In the genomic region with DNA sequence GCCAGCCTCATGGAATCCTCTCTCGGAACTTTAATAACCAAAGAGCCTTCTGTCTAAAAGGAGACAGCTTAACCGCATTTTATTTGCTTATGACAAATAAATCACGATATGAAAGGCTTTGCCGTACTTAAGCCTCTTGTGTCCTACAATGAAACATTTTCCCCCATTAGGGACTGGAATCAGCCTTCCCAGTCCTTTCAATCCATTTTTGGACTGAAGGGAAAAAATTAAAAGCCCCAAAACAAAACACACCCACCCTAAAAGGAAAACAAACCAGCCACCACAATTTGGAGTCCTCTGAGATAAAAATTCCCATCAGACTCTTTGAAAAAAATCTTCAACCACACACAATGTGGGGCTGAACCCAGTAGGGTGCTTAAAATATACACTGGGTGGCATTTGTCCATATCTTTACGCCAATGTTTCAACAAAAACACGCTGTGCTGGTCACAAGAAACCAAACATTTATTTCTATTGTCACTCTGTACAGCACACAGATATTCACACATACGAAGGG, we compare ENCODE assay signal across 13 cellular contexts. TPM values are rescaled to one million over a fixed set of nuclear protein-coding genes. Genes with fewer than 3 reads are reported as not detected.
A peak's percentile ranks its signal among the peaks of the same experiment; 100 is the strongest.
DNase-seq lines count a peak whose midpoint lies in the region; TF ChIP-seq lines count a peak whose summit lies in the region.
"Had no signal": no experiment of that assay in that cellular context is flagged by ENCODE, and none has a peak within 500 bp of the region (broad histone marks: within the 10 kb centered on the region; RNA-seq: fewer than 3 reads in every experiment).

No MANE protein-coding gene starts in this region.

- H3K9me3 ChIP-seq in mammary epithelial cell (replicated peaks; ENCODE audit: insufficient read depth, low read length) = no peaks in the 10 kb centered on the region
- no peaks in the 10 kb centered on the region for H3K9me3 ChIP-seq in suprapubic skin

- peaks cover 9% of the 10 kb centered on the region for H3K4me1 ChIP-seq in mammary epithelial cell (ENCODE audit: insufficient read depth, low read length)
- peaks cover 76% of the 10 kb centered on the region for H3K4me1 ChIP-seq in suprapubic skin

- TF ChIP-seq POLR2A in suprapubic skin (IDR thresholded peaks at IDR 0.05) = no peak

- TF ChIP-seq CTCF in mammary epithelial cell (conservative IDR thresholded peaks at IDR 0.05 in 1 of 2, IDR thresholded peaks at IDR 0.05 in 1 of 2; ENCODE audit: extremely low read depth in 1 of 2, insufficient read depth in 1 of 2, low read depth in 1 of 2, low read length in 2 of 2) = no peak
- no peak for TF ChIP-seq CTCF in suprapubic skin (IDR thresholded peaks at IDR 0.05)

- no peak overlapping the region for H3K4me2 ChIP-seq in mammary epithelial cell (ENCODE audit: insufficient read depth, low read depth, low read length)

- H2AFZ ChIP-seq in mammary epithelial cell (ENCODE audit: low read depth, low read length) = no peak overlapping the region

- no peak for TF ChIP-seq EP300 in suprapubic skin (IDR thresholded peaks at IDR 0.05)

- H3K27ac ChIP-seq in mammary epithelial cell (ENCODE audit: insufficient read depth, low read depth, low read length) (no peak overlapping the region), suprapubic skin (peak overlapping the region; percentile 85)
- H3K27ac ChIP-seq: HL-60 had no signal

- H3K36me3 ChIP-seq in mammary epithelial cell (ENCODE audit: insufficient read depth, low read length) (no peaks in the 10 kb centered on the region), suprapubic skin (no peaks in the 10 kb centered on the region)

- H3K4me3 ChIP-seq in mammary epithelial cell (replicated peaks in 1 of 3; ENCODE audit: insufficient read depth in 1 of 3, low read depth in 2 of 3, low read length in 3 of 3) (no peak overlapping the region), suprapubic skin (peak overlapping the region; percentile 8)

- no peaks in the 10 kb centered on the region for H4K20me1 ChIP-seq in mammary epithelial cell (ENCODE audit: insufficient read depth, low read length)

- no peak overlapping the region for H3K9ac ChIP-seq in mammary epithelial cell (ENCODE audit: insufficient read depth, low read length)

- in situ Hi-C loops in mammary epithelial cell (cut with MboI; ENCODE audit: low sequenced_read_pairs in 2 of 2) = no loop called here

- H3K27me3 ChIP-seq in mammary epithelial cell (ENCODE audit: insufficient read depth, low read length) (peaks cover 3% of the 10 kb centered on the region), suprapubic skin (no peaks in the 10 kb centered on the region)

- DNase-seq in NCI-H2081 treated with DMSO at 0.1 percent for 48 hours (lab: John Stamatoyannopoulos, UW) = peak; percentile 46
- DNase-seq in mammary epithelial cell = peak; percentile 51
- no peak for DNase-seq in suprapubic skin (ENCODE audit: low spot score in 2 of 2)
- no peak for DNase-seq in Ammon's horn (ENCODE audit: low spot score)
- no peak for DNase-seq in NOMO-1 treated with dmso at 0.1 percent for 144 hours (lab: John Stamatoyannopoulos, UW; ENCODE audit: unreplicated experiment)
- DNase-seq: HFFc6; midbrain; NCI-H446; stimulated activated CD4-positive, alpha-beta T cell treated with anti-CD3 and anti-CD28 coated beads, Interleukin-15, amount 100 ng/mL, for 24 hours; substantia nigra; SW 1271 had no signal

- WGBS in mammary epithelial cell (ENCODE audit: low coverage, missing lambda C conversion rate) = 92% methylated on average over 7 of the region's 7 CpGs
- 63% methylated on average over 7 of the region's 7 CpGs for WGBS in suprapubic skin

- BruUV-seq in mammary epithelial cell (replicated peaks; lab: Mats Ljungman, UMichigan) = no TSS peak

- CTCF ChIA-PET in mammary epithelial cell (lab: Charles Lee; ENCODE audit: low non-redundant PET) = interaction anchor here (0.7 kb wide), 1 partner anchor 105 kb away, joined by 7 read pairs; no protein-coding TSS in a partner anchor

- H3K79me2 ChIP-seq in mammary epithelial cell (ENCODE audit: insufficient read depth, low read length) = no peaks in the 10 kb centered on the region

- intact Hi-C loops in mammary epithelial cell (cut with micrococcal nuclease) = no loop called here

- dilution Hi-C loops in mammary epithelial cell (cut with HindIII; ENCODE audit: low sequenced_read_pairs) = no loop called here

RNA-seq across cellular contexts. Expression of gene HOXB4, which starts 3.0 kb away (rescaled TPM):
- total RNA-seq in mammary epithelial cell (under 1 TPM; 0.16 to 0.17 TPM), suprapubic skin (1 to 10 TPM in 3 of 4 donors, under 1 TPM in 1; 0.42 to 3.5 (median 1.0) TPM)
- polyA plus RNA-seq in mammary epithelial cell = 0.01 TPM
- not detected for polyA minus RNA-seq in mammary epithelial cell
- total RNA-seq: bronchial epithelial cell, HFFc6 had no signal

RNA-seq across cellular contexts. Expression of gene HOXB3, which starts 14.9 kb away (rescaled TPM):
- 1 to 10 TPM; 1.5 to 5.2 TPM for total RNA-seq in mammary epithelial cell
- 2.6 TPM for polyA plus RNA-seq in mammary epithelial cell
- 0.67 TPM for polyA minus RNA-seq in mammary epithelial cell
- 10 to 100 TPM in 1 of 4 donors, 1 to 10 TPM in 3; 2.3 to 20.8 (median 3.9) TPM for total RNA-seq in suprapubic skin
- total RNA-seq: bronchial epithelial cell, HFFc6 had no signal

RNA-seq across cellular contexts. Expression of gene HOXB5, which starts 18.5 kb away (rescaled TPM):
- total RNA-seq in mammary epithelial cell (not detected), suprapubic skin (under 1 TPM in 2 of 4 donors, not detected in 2; 0.72 to 0.80 TPM)
- not detected for polyA plus RNA-seq in mammary epithelial cell
- not detected for polyA minus RNA-seq in mammary epithelial cell
- total RNA-seq: bronchial epithelial cell, HFFc6 had no signal

RNA-seq across cellular contexts. Expression of gene HOXB6, which starts 29.7 kb away (rescaled TPM):
- under 1 TPM; under 0.01 to 0.59 TPM for total RNA-seq in mammary epithelial cell
- polyA plus RNA-seq in mammary epithelial cell = 0.49 TPM
- polyA minus RNA-seq in mammary epithelial cell = not detected
- total RNA-seq in suprapubic skin = 1 to 10 TPM in 2 of 4 donors, under 1 TPM in 1, not detected in 1; 0.39 to 4.5 (median 1.3) TPM
- total RNA-seq: bronchial epithelial cell, HFFc6 had no signal

RNA-seq across cellular contexts. Expression of gene HOXB2, which starts 30.2 kb away (rescaled TPM):
- total RNA-seq in mammary epithelial cell = 10 to 100 TPM in 1 of 2 donors, 1 to 10 TPM in 1; 3.3 to 18.9 TPM
- 6.7 TPM for polyA plus RNA-seq in mammary epithelial cell
- polyA minus RNA-seq in mammary epithelial cell = 2.8 TPM
- 10 to 100 TPM in 2 of 4 donors, 1 to 10 TPM in 2; 8.4 to 13.6 (median 9.9) TPM for total RNA-seq in suprapubic skin
- total RNA-seq: bronchial epithelial cell, HFFc6 had no signal

Comparison
In these comparisons a context has a peak if more than half of its experiments do, and no peak if none do; other contexts are left out.
1. DNase-seq: peak in NCI-H2081 treated with DMSO at 0.1 percent for 48 hours (single experiment) and mammary epithelial cell (single experiment); none in suprapubic skin (0 of 2), Ammon's horn (single experiment) and NOMO-1 treated with dmso at 0.1 percent for 144 hours (single experiment).